In genomic region chr14:95092723-95093122, GRCh38 we compare ENCODE assay signal across 28 cellular contexts.
"Had no signal": no experiment of that assay in that cellular context is flagged by ENCODE, and none has a peak within 500 bp of the region (broad histone marks: within the 10 kb centered on the region; RNA-seq: fewer than 3 reads in every experiment).

No MANE protein-coding gene starts in this region.

- H3K9me3 ChIP-seq: pancreas, prostate gland, sigmoid colon, suprapubic skin, transverse colon had no signal

- H3K27ac Mint-ChIP-seq: activated B cell treated with CpG ODN at 0.5 μM for 24 hours; activated CD8-positive, alpha-beta memory T cell treated with anti-CD3 and anti-CD28 coated beads, Interleukin-2, amount 10 ng/mL, durations not matched to agents 7 days and 5 days; activated CD8-positive, alpha-beta T cell treated with anti-CD3 and anti-CD28 coated beads, Interleukin-2, amount 10 ng/mL, durations not matched to agents 7 days and 5 days; stimulated activated effector memory CD8-positive, alpha-beta T cell treated with anti-CD3 and anti-CD28 coated beads, Interleukin-12 subunit alpha, Interleukin-12 subunit beta, amount 100 ng/mL, for 72 hours; T-helper 2 cell treated with Interferon-gamma antibody and Interleukin-4, amounts not matched to agents 5 μg/mL and 100 μg/mL, for 36 hours had no signal

- H3K9me3 Mint-ChIP-seq: activated B cell treated with CpG ODN at 0.5 μM for 24 hours; effector memory CD8-positive, alpha-beta T cell; nephron; stimulated activated effector memory CD8-positive, alpha-beta T cell treated with anti-CD3 and anti-CD28 coated beads, Interleukin-12 subunit alpha, Interleukin-12 subunit beta, amount 100 ng/mL, for 72 hours; T-helper 2 cell treated with Interferon-gamma antibody and Interleukin-4, amounts not matched to agents 5 μg/mL and 100 μg/mL, for 36 hours had no signal

- H3K4me1 Mint-ChIP-seq: activated B cell treated with CpG ODN at 0.5 μM for 24 hours; activated CD8-positive, alpha-beta memory T cell treated with anti-CD3 and anti-CD28 coated beads, Interleukin-2, amount 10 ng/mL, durations not matched to agents 7 days and 5 days; stimulated activated effector memory CD8-positive, alpha-beta T cell treated with anti-CD3 and anti-CD28 coated beads, Interleukin-12 subunit alpha, Interleukin-12 subunit beta, amount 100 ng/mL, for 72 hours had no signal

- H3K27me3 Mint-ChIP-seq: activated B cell treated with CpG ODN at 0.5 μM for 24 hours; activated CD8-positive, alpha-beta memory T cell treated with anti-CD3 and anti-CD28 coated beads, Interleukin-2, amount 10 ng/mL, durations not matched to agents 7 days and 5 days; effector memory CD8-positive, alpha-beta T cell had no signal

- H3K4me3 Mint-ChIP-seq: activated B cell treated with CpG ODN at 0.5 μM for 24 hours; activated CD8-positive, alpha-beta memory T cell treated with anti-CD3 and anti-CD28 coated beads, Interleukin-2, amount 10 ng/mL, durations not matched to agents 7 days and 5 days; activated CD8-positive, alpha-beta T cell treated with anti-CD3 and anti-CD28 coated beads, Interleukin-2, amount 10 ng/mL, durations not matched to agents 7 days and 5 days; effector memory CD8-positive, alpha-beta T cell; nephron; stimulated activated effector memory CD8-positive, alpha-beta T cell treated with anti-CD3 and anti-CD28 coated beads, Interleukin-12 subunit alpha, Interleukin-12 subunit beta, amount 100 ng/mL, for 72 hours; T-helper 2 cell treated with Interferon-gamma antibody and Interleukin-4, amounts not matched to agents 5 μg/mL and 100 μg/mL, for 36 hours had no signal

- H3K27me3 ChIP-seq: dorsolateral prefrontal cortex, pancreas, sigmoid colon, suprapubic skin, transverse colon had no signal

- H3K4me3 ChIP-seq: coronary artery, dorsolateral prefrontal cortex, pancreas, prostate gland, sigmoid colon, suprapubic skin, transverse colon had no signal

- H3K27ac ChIP-seq: coronary artery, pancreas, prostate gland, sigmoid colon, suprapubic skin, transverse colon had no signal

- DNase-seq: activated B cell treated with CpG ODN at 0.5 μM for 24 hours; activated CD4-positive, alpha-beta T cell treated with anti-CD3 and anti-CD28 coated beads, Interleukin-2, amount 50 U/mL, for 1 hour; activated CD8-positive, alpha-beta memory T cell treated with anti-CD3 and anti-CD28 coated beads, Interleukin-2, amount 10 ng/mL, durations not matched to agents 7 days and 5 days; activated CD8-positive, alpha-beta T cell treated with anti-CD3 and anti-CD28 coated beads, Interleukin-2, amount 10 ng/mL, durations not matched to agents 7 days and 5 days; activated effector memory CD4-positive, alpha-beta T cell treated with Interleukin-2 at 50 U/mL for 16 hours; activated naive CD4-positive, alpha-beta T cell treated with Interleukin-2 at 50 U/mL for 16 hours; cerebellar nuclear complex; dorsolateral prefrontal cortex; effector memory CD8-positive, alpha-beta T cell; foreskin fibroblast; head of caudate nucleus; hippocampal formation; left cardiac atrium; left ventricle myocardium superior; nucleus accumbens; pancreas; retina; sigmoid colon; small intestine; stimulated activated CD4-positive, alpha-beta T cell treated with anti-CD3 and anti-CD28 coated beads, Interleukin-4, amount 100 ng/mL, for 24 hours; T-helper 1 cell; transverse colon had no signal

- H3K4me1 ChIP-seq: pancreas, prostate gland, suprapubic skin had no signal

- ATAC-seq: activated CD8-positive, alpha-beta memory T cell treated with anti-CD3 and anti-CD28 coated beads, Interleukin-2, amount 10 ng/mL, durations not matched to agents 7 days and 5 days; activated CD8-positive, alpha-beta T cell treated with anti-CD3 and anti-CD28 coated beads, Interleukin-2, amount 10 ng/mL, durations not matched to agents 7 days and 5 days; effector memory CD8-positive, alpha-beta T cell; left ventricle myocardium superior; pancreas; stimulated activated effector memory CD8-positive, alpha-beta T cell treated with anti-CD3 and anti-CD28 coated beads, Interleukin-12 subunit alpha, Interleukin-12 subunit beta, amount 100 ng/mL, for 72 hours had no signal
